1 cellular context compared by ENCODE assay signal in the genomic region with DNA sequence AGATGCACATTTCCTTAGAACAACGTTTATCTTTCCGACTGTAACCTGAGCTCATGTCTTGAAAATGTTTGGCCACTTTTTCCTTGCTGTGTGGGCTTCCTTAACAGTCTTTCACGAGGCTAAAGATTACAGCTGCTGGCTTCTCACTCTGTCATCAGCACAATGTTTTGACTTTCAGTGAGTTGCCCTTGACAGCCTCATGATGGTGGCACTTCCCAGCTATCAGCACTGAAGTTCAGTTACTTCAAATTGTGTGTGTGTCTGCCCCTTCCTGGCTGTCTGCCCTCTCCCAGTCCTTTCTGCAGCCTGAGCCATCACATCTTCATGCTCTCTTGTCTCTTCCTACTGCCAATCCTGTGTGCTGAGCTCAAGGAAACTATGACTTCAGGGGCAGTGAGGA.
A peak's percentile ranks its signal among the peaks of the same experiment; 100 is the strongest.
TF ChIP-seq lines count a peak whose summit lies in the region.

No MANE protein-coding gene starts in this region.

TF ChIP-seq in neural cell, 6 proteins besides CTCF, POLR2A, EP300 and RAD21:
- TF ChIP-seq POLR2AphosphoS5 (IDR thresholded peaks at IDR 0.05) = peak; percentile 58
- TF ChIP-seq MXI1 (conservative IDR thresholded peaks at IDR 0.05; ENCODE audit: poor library complexity, severe bottlenecking) = no peak
TF ChIP-seq in neural cell: peak in this region for 1.
